Comparison of ENCODE assay signal across 13 cellular contexts in the genomic region with DNA sequence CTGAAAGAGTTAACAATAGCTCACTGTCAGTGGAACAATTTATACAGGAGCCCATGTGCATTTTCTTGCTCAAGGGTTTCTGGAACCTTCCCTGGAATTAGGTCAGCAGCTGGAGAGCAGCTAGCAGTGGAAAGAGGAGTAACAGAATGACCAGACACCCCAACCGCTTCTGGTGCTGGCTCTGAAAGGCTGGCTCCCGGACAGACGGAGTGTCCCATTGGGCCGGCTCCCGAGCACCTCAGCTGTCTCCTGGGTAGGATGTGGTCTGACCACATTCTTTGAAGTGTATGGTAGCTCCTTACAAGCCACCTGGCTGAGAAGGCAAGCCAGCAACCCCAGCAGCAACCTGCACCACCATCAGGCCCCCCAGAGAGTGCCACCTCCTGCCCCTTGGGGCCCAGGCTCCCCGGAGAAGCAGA. TPM values are rescaled to one million over a fixed set of nuclear protein-coding genes. Genes with fewer than 3 reads are reported as not detected.
DNase-seq lines count a peak whose midpoint lies in the region; ATAC-seq, FAIRE-seq and TF ChIP-seq lines count a peak whose summit lies in the region.
"Had no signal": no experiment of that assay in that cellular context is flagged by ENCODE, and none has a peak within 500 bp of the region (broad histone marks: within the 10 kb centered on the region; RNA-seq: fewer than 3 reads in every experiment).

No MANE protein-coding gene starts in this region.

- no peak overlapping the region for H3K27ac ChIP-seq in BLaER1 treated with 17β-estradiol and CSF1 and Interleukin-3, amounts not matched to agents 10 nM and 100 nM
- H3K27ac ChIP-seq in RWPE1 = no peak overlapping the region
- H3K27ac ChIP-seq in upper lobe of right lung = no peak overlapping the region
- H3K27ac ChIP-seq in pancreas = no peak overlapping the region
- H3K27ac ChIP-seq: esophagus muscularis mucosa had no signal

- no peak overlapping the region for H3K4me3 Mint-ChIP-seq in activated T-helper 1 cell treated with anti-CD3 and anti-CD28 coated beads, Interleukin-12 subunit alpha, Interleukin-12 subunit beta, Interleukin-2, Interleukin-4 antibody, amounts not matched to agents 30 ng/mL and 10 ng/mL and 1 ng/mL, durations not matched to agents 14 hours and 24 hours and 36 hours
- H3K4me3 Mint-ChIP-seq: neural crest cell had no signal

- TF ChIP-seq CTCF in RWPE1 (conservative IDR thresholded peaks at IDR 0.05; ENCODE audit: low read depth) = no peak
- no peak for TF ChIP-seq CTCF in upper lobe of right lung (IDR thresholded peaks at IDR 0.05)
- no peak for TF ChIP-seq CTCF in pancreas (IDR thresholded peaks at IDR 0.05)

- no peaks in the 10 kb centered on the region for H3K27me3 ChIP-seq in BLaER1 treated with 17β-estradiol and CSF1 and Interleukin-3, amounts not matched to agents 10 nM and 100 nM
- H3K27me3 ChIP-seq in upper lobe of right lung (no peaks in the 10 kb centered on the region), pancreas (no peaks in the 10 kb centered on the region)
- H3K27me3 ChIP-seq: esophagus muscularis mucosa had no signal

- peaks cover 0 to 20% (median 0%) of the 10 kb centered on the region in 11 experiments; a peak in 4 of 22 replicates for H4K20me1 ChIP-seq in BLaER1 treated with 17β-estradiol and CSF1 and Interleukin-3, amounts not matched to agents 10 nM and 100 nM

- H3K9me3 Mint-ChIP-seq in activated T-helper 1 cell treated with anti-CD3 and anti-CD28 coated beads, Interleukin-12 subunit alpha, Interleukin-12 subunit beta, Interleukin-2, Interleukin-4 antibody, amounts not matched to agents 30 ng/mL and 10 ng/mL and 1 ng/mL, durations not matched to agents 14 hours and 24 hours and 36 hours = no peaks in the 10 kb centered on the region
- H3K9me3 Mint-ChIP-seq: neural crest cell had no signal

- peaks cover 1% of the 10 kb centered on the region for H3K36me3 Mint-ChIP-seq in activated T-helper 1 cell treated with anti-CD3 and anti-CD28 coated beads, Interleukin-12 subunit alpha, Interleukin-12 subunit beta, Interleukin-2, Interleukin-4 antibody, amounts not matched to agents 30 ng/mL and 10 ng/mL and 1 ng/mL, durations not matched to agents 14 hours and 24 hours and 36 hours (ENCODE audit: low read depth)

- intact Hi-C loops in activated T-helper 1 cell treated with anti-CD3 and anti-CD28 coated beads, Interleukin-12 subunit alpha, Interleukin-12 subunit beta, Interleukin-2, Interleukin-4 antibody, amounts not matched to agents 30 ng/mL and 10 ng/mL and 1 ng/mL, durations not matched to agents 14 hours and 24 hours and 36 hours (cut with micrococcal nuclease) = no loop called here
- intact Hi-C loops in upper lobe of right lung (cut with DNase I) (no loop called here), pancreas (cut with DNase I) (no loop called here)

- CTCF ChIA-PET in RWPE1 (lab: Yijun Ruan, JAX) = no interaction called here

- H3K9ac ChIP-seq in BLaER1 treated with 17β-estradiol and CSF1 and Interleukin-3, amounts not matched to agents 10 nM and 100 nM = 0 out of 22 replicates have a peak overlapping the region, but pooled peaks of 1 of the 11 experiments have one; percentile 8

- H3K9me3 ChIP-seq in BLaER1 treated with 17β-estradiol and CSF1 and Interleukin-3, amounts not matched to agents 10 nM and 100 nM (replicated peaks in 1 of 11) = no peaks in the 10 kb centered on the region
- H3K9me3 ChIP-seq in upper lobe of right lung (no peaks in the 10 kb centered on the region), pancreas (no peaks in the 10 kb centered on the region)
- H3K9me3 ChIP-seq: esophagus muscularis mucosa had no signal

- H3K27ac Mint-ChIP-seq in activated T-helper 1 cell treated with anti-CD3 and anti-CD28 coated beads, Interleukin-12 subunit alpha, Interleukin-12 subunit beta, Interleukin-2, Interleukin-4 antibody, amounts not matched to agents 30 ng/mL and 10 ng/mL and 1 ng/mL, durations not matched to agents 14 hours and 24 hours and 36 hours = no peak overlapping the region

- FAIRE-seq in HTR-8/SVneo (lab: Jason Lieb, UNC) (no peak), pancreas (lab: Jason Lieb, UNC) (no peak)

- peaks cover 20% of the 10 kb centered on the region for H3K4me1 Mint-ChIP-seq in activated T-helper 1 cell treated with anti-CD3 and anti-CD28 coated beads, Interleukin-12 subunit alpha, Interleukin-12 subunit beta, Interleukin-2, Interleukin-4 antibody, amounts not matched to agents 30 ng/mL and 10 ng/mL and 1 ng/mL, durations not matched to agents 14 hours and 24 hours and 36 hours (ENCODE audit: low read depth)

- H3K27me3 Mint-ChIP-seq in activated T-helper 1 cell treated with anti-CD3 and anti-CD28 coated beads, Interleukin-12 subunit alpha, Interleukin-12 subunit beta, Interleukin-2, Interleukin-4 antibody, amounts not matched to agents 30 ng/mL and 10 ng/mL and 1 ng/mL, durations not matched to agents 14 hours and 24 hours and 36 hours (ENCODE audit: insufficient read depth) = peaks cover 8% of the 10 kb centered on the region

- no peak overlapping the region for H3K4me3 ChIP-seq in BLaER1 treated with 17β-estradiol and CSF1 and Interleukin-3, amounts not matched to agents 10 nM and 100 nM
- H3K4me3 ChIP-seq in upper lobe of right lung (no peak overlapping the region), pancreas (no peak overlapping the region)
- H3K4me3 ChIP-seq: esophagus muscularis mucosa had no signal

- ATAC-seq in GM18870 (IDR thresholded peaks at IDR 0.05; ENCODE audit: unreplicated experiment) (peak; percentile 80), HG02885 (IDR thresholded peaks at IDR 0.05; ENCODE audit: poor library complexity, unreplicated experiment) (peak; percentile 75), upper lobe of right lung (no peak), pancreas (no peak)

- no peaks in the 10 kb centered on the region for H3K36me3 ChIP-seq in BLaER1 treated with 17β-estradiol and CSF1 and Interleukin-3, amounts not matched to agents 10 nM and 100 nM
- H3K36me3 ChIP-seq in upper lobe of right lung (no peaks in the 10 kb centered on the region), pancreas (no peaks in the 10 kb centered on the region)
- H3K36me3 ChIP-seq: esophagus muscularis mucosa had no signal

- WGBS in pancreas, 2 donors = 78 to 85% methylated on average over 6 of the region's 6 CpGs

- peak; percentile 15 for DNase-seq in activated T-helper 1 cell treated with anti-CD3 and anti-CD28 coated beads, Interleukin-12 subunit alpha, Interleukin-12 subunit beta, Interleukin-2, Interleukin-4 antibody, amounts not matched to agents 30 ng/mL and 10 ng/mL and 1 ng/mL, durations not matched to agents 14 hours and 24 hours and 36 hours (ENCODE audit: low spot score)
- DNase-seq in RWPE1 (ENCODE audit: low spot score) (no peak), upper lobe of right lung (no peak), HTR-8/SVneo (ENCODE audit: insufficient read length, low spot score) (no peak), pancreas (no peak)
- DNase-seq: activated effector memory CD4-positive, alpha-beta T cell treated with Interleukin-2 at 50 U/mL for 16 hours; DMS79 treated with DMSO at 0.1 percent for 48 hours; RPMI8226 had no signal

- POLR2A ChIA-PET in RWPE1 (lab: Yijun Ruan, JAX; ENCODE audit: low non-redundant PET) = no interaction called here

- H3K4me2 ChIP-seq in BLaER1 treated with 17β-estradiol and CSF1 and Interleukin-3, amounts not matched to agents 10 nM and 100 nM = peak overlapping the region in 9 of 11 experiments; percentile 25 to 78 (median 63); a peak in 18 of 22 replicates

- H3K4me1 ChIP-seq in BLaER1 treated with 17β-estradiol and CSF1 and Interleukin-3, amounts not matched to agents 10 nM and 100 nM = peaks cover 0 to 32% (median 17%) of the 10 kb centered on the region in 10 experiments; a peak in 16 of 20 replicates
- peaks cover 19% of the 10 kb centered on the region for H3K4me1 ChIP-seq in upper lobe of right lung
- H3K4me1 ChIP-seq in pancreas = no peaks in the 10 kb centered on the region

RNA-seq across cellular contexts. Expression of gene ABTB2, which starts 44.7 kb away (rescaled TPM):
- total RNA-seq in activated T-helper 1 cell treated with anti-CD3 and anti-CD28 coated beads, Interleukin-12 subunit alpha, Interleukin-12 subunit beta, Interleukin-2, Interleukin-4 antibody, amounts not matched to agents 30 ng/mL and 10 ng/mL and 1 ng/mL, durations not matched to agents 14 hours and 24 hours and 36 hours = 14.1 and 14.5 TPM in 2 replicates
- total RNA-seq in upper lobe of right lung = 3.2 TPM
- total RNA-seq in pancreas = 1 to 10 TPM in 5 of 6 donors, under 1 TPM in 1; 0.97 to 4.4 (median 2.2) TPM
- polyA plus RNA-seq in pancreas = 1 to 10 TPM in 1 of 2 donors, under 1 TPM in 1; 0.63 to 1.3 TPM

Comparison
In these comparisons a context has a peak if more than half of its experiments do, and no peak if none do; other contexts are left out.
1. ATAC-seq: peak in GM18870 (single experiment) and HG02885 (single experiment); none in upper lobe of right lung (single experiment) and pancreas (0 of 4).